Comparison of ENCODE assay signal across 8 cellular contexts in genomic region chr1:38990401-38990745, GRCh38. TPM values are rescaled to one million over a fixed set of nuclear protein-coding genes. Genes with fewer than 3 reads are reported as not detected.
DNase-seq lines count a peak whose midpoint lies in the region; ATAC-seq and TF ChIP-seq lines count a peak whose summit lies in the region.

No MANE protein-coding gene starts in this region.

- peaks cover 17% of the 10 kb centered on the region for H3K4me1 ChIP-seq in body of pancreas
- peaks cover 0 to 4% of the 10 kb centered on the region in 2 donors for H3K4me1 ChIP-seq in lung (ENCODE audit: control insufficient read depth in 2 of 2, insufficient read depth in 2 of 2, low read length in 2 of 2)
- H3K4me1 ChIP-seq in uterus = no peaks in the 10 kb centered on the region

- peak; percentile 100 for DNase-seq in DMS 273 treated with DMSO at 0.1 percent for 48 hours (lab: John Stamatoyannopoulos, UW)
- DNase-seq in MG63 = no peak
- DNase-seq in body of pancreas = no peak
- DNase-seq in lung (ENCODE audit: low spot score) = no peak
- DNase-seq in uterus = no peak
- DNase-seq in KG1 (lab: John Stamatoyannopoulos, UW) = no peak
- no peak for DNase-seq in NCI-H526 (lab: John Stamatoyannopoulos, UW)

- H3K27me3 ChIP-seq in MG63 = no peaks in the 10 kb centered on the region
- no peaks in the 10 kb centered on the region for H3K27me3 ChIP-seq in body of pancreas
- H3K27me3 ChIP-seq in lung (ENCODE audit: control insufficient read depth, insufficient read depth) = no peaks in the 10 kb centered on the region
- H3K27me3 ChIP-seq in uterus = no peaks in the 10 kb centered on the region

- H3K9me3 ChIP-seq in MG63 = no peaks in the 10 kb centered on the region
- H3K9me3 ChIP-seq in body of pancreas = no peaks in the 10 kb centered on the region
- H3K9me3 ChIP-seq in lung (ENCODE audit: control insufficient read depth in 2 of 2, insufficient read depth in 1 of 2, low read length in 1 of 2) = no peaks in the 10 kb centered on the region
- H3K9me3 ChIP-seq in uterus = no peaks in the 10 kb centered on the region

- H3K27ac ChIP-seq in body of pancreas = peak overlapping the region; percentile 80 to 97 (median 89)
- peak overlapping the region; percentile 76 to 82 for H3K27ac ChIP-seq in lung (ENCODE audit: low read depth in 1 of 2, low read length in 1 of 2)
- peak overlapping the region; percentile 91 to 92 for H3K27ac ChIP-seq in uterus

- intact Hi-C loops in body of pancreas (cut with DNase I) (loop anchor here (10.0 kb wide), 1 partner anchor 136 kb away; the partner anchor contains the start of gene RRAGC), uterus (cut with DNase I; ENCODE audit: low total_unique reads) (no loop called here)

- WGBS in body of pancreas, 2 donors = 12 to 16% methylated on average over 5 of the region's 5 CpGs
- WGBS in lung, 2 donors = 33 to 37% methylated on average over 5 of the region's 5 CpGs

- TF ChIP-seq POLR2A in body of pancreas (IDR thresholded peaks at IDR 0.05) = no peak
- no peak for TF ChIP-seq POLR2A in uterus (IDR thresholded peaks at IDR 0.05)

- H3K36me3 ChIP-seq in MG63 (peaks cover 29% of the 10 kb centered on the region), body of pancreas (replicated peaks in 1 of 2; ENCODE audit: insufficient read depth in 1 of 2, low read depth in 2 of 2) (no peaks in the 10 kb centered on the region), lung (ENCODE audit: control insufficient read depth in 2 of 2, insufficient read depth in 2 of 2, low read length in 2 of 2) (peaks cover 0 to 3% of the 10 kb centered on the region in 2 donors), uterus (no peaks in the 10 kb centered on the region)

- peak overlapping the region; percentile 71 for H3K4me3 ChIP-seq in MG63
- H3K4me3 ChIP-seq in body of pancreas = no peak overlapping the region
- H3K4me3 ChIP-seq in lung = no peak overlapping the region
- H3K4me3 ChIP-seq in uterus = peak overlapping the region; percentile 77 to 99

- TF ChIP-seq CTCF in body of pancreas (IDR thresholded peaks at IDR 0.05) = no peak
- TF ChIP-seq CTCF in lung (IDR thresholded peaks at IDR 0.05; ENCODE audit: control extremely low read depth, extremely low read depth) = no peak
- no peak for TF ChIP-seq CTCF in uterus (IDR thresholded peaks at IDR 0.05)

- ATAC-seq in body of pancreas = no peak
- no peak for ATAC-seq in lung (ENCODE audit: insufficient read depth, low FRiP score)
- ATAC-seq in HG03432 (IDR thresholded peaks at IDR 0.05; ENCODE audit: unreplicated experiment) = no peak

RNA-seq across cellular contexts. Expression of gene AKIRIN1, which starts 0.7 kb away (rescaled TPM):
- 42.4 and 45.2 TPM in 2 replicates for total RNA-seq in MG63 (2014; rRNA removed; shearing (Covaris generic); ENCODE audit: low replicate concordance)
- total RNA-seq in body of pancreas = 10 to 100 TPM; 17.8 to 20.5 TPM
- total RNA-seq in lung = 10 to 100 TPM; 30.1 to 42.8 TPM
- polyA plus RNA-seq in lung = 10 to 100 TPM; 14.6 to 33.2 TPM
- 10 to 100 TPM; 17.4 to 71.8 (median 53.4) TPM for total RNA-seq in uterus

RNA-seq across cellular contexts. Expression of gene NDUFS5, which starts 35.8 kb away (rescaled TPM):
- 440 and 1,315 TPM in 2 replicates for total RNA-seq in MG63 (2014; rRNA removed; shearing (Covaris generic); ENCODE audit: low replicate concordance)
- total RNA-seq in body of pancreas (100 to 1,000 TPM; 192 to 243 TPM), lung (100 to 1,000 TPM; 149 to 278 TPM), uterus (100 to 1,000 TPM; 122 to 659 (median 361) TPM)
- 1,000 to 10,000 TPM in 1 of 2 donors, 100 to 1,000 TPM in 1; 431 to 1,134 TPM for polyA plus RNA-seq in lung

RNA-seq across cellular contexts. Expression of gene RHBDL2, which starts 48.7 kb away (rescaled TPM):
- total RNA-seq in MG63 (2014; rRNA removed; shearing (Covaris generic); ENCODE audit: low replicate concordance) = 0.59 TPM in 1 of 2 replicates, not detected in the other
- total RNA-seq in body of pancreas = under 1 TPM in 1 of 2 donors, not detected in 1; 0.99 TPM
- total RNA-seq in lung = 1 to 10 TPM in 1 of 2 donors, under 1 TPM in 1; 0.97 to 1.3 TPM
- polyA plus RNA-seq in lung = 1 to 10 TPM; 1.1 to 3.3 TPM
- total RNA-seq in uterus = 1 to 10 TPM in 1 of 4 donors, not detected in 3; 1.2 TPM

Comparison
In these comparisons a context has a peak if more than half of its experiments do, and no peak if none do; other contexts are left out.
1. H3K4me3 ChIP-seq: peak in MG63 (single experiment) and uterus (2 of 2); none in body of pancreas (0 of 2) and lung (single experiment).
2. Peak in every context shown above with its lines, with median percentiles within 50 percentile points of each other: H3K27ac ChIP-seq.